In genomic region chr2:60456115-60456770, GRCh38 we compare ENCODE assay signal across 1 cellular context.
TF ChIP-seq lines count a peak whose summit lies in the region.

No MANE protein-coding gene starts in this region.

TF ChIP-seq in HCT116, 20 proteins besides CTCF, POLR2A, EP300 and RAD21:
- no peak for TF ChIP-seq FOSL1 (IDR thresholded peaks at IDR 0.05; ENCODE audit: low read depth)
- TF ChIP-seq TCF7L2 (IDR thresholded peaks at IDR 0.05; ENCODE audit: borderline replicate concordance, extremely low read depth, insufficient read depth, insufficient read length): no peak
- no peak for TF ChIP-seq REST (IDR thresholded peaks at IDR 0.05; ENCODE audit: low read depth)
- TF ChIP-seq ZBTB33 (IDR thresholded peaks at IDR 0.05; ENCODE audit: extremely low read depth, insufficient replicate concordance, low read length): no peak
- no peak for TF ChIP-seq POLR2AphosphoS5 (IDR thresholded peaks at IDR 0.05; ENCODE audit: low read depth, low read length)
- TF ChIP-seq MAX (IDR thresholded peaks at IDR 0.05): no peak
- TF ChIP-seq SP1 (IDR thresholded peaks at IDR 0.05; ENCODE audit: low read depth): no peak
- TF ChIP-seq SRF (IDR thresholded peaks at IDR 0.05; ENCODE audit: low read depth): no peak
- TF ChIP-seq ELF1 (IDR thresholded peaks at IDR 0.05; ENCODE audit: borderline replicate concordance, low read depth): no peak
- TF ChIP-seq ATF3 (IDR thresholded peaks at IDR 0.05): no peak
